8 cellular contexts compared by ENCODE assay signal in the genomic region with DNA sequence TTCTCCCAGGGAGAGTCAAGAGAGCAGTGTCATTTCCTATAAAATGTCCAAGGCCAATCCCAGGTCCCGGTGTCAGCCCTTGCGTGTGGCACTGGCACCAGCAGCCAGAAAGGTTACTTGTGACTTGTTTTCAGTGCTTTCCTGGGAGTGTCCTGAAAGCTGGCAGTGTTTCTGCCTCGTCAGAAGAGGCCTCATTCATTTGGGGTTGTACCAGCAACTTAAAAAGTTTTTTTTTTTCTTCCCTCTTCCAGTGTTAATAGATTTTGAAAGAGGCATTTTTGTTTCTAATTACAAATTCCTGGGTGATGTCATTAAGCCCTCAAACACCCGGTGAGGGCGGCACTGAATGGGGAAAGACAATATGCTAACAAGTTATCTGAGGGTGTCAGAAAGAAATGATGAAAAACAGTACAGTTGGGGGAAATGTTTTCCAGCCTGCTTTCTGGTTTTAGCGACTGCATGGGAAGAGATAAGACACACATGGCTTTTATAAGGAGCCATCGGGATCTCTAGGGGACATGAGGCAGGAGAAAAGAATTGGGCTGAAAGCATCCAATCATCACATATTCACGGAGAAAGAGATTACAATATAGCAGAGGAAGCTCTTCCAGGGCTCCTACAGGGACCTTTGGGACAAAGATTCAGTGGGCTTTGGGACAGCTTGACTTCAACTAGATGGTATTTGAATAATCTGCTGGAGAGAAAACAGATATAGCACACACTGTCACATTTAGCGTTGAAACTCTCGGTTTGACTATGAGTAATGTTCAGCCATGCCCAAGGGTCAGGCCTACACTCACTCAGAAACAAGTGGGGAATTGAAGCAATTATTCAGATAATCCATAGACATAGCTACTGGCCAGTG.
DNase-seq lines count a peak whose midpoint lies in the region; ATAC-seq and TF ChIP-seq lines count a peak whose summit lies in the region.

No MANE protein-coding gene starts in this region.

- no peaks in the 10 kb centered on the region for H3K9me3 ChIP-seq in transverse colon

- peak overlapping the region; percentile 84 for H3K27ac ChIP-seq in brain microvascular endothelial cell
- peak overlapping the region; percentile 92 to 95 (median 92) for H3K27ac ChIP-seq in transverse colon

- H3K27me3 ChIP-seq in brain microvascular endothelial cell (replicated peaks) = no peaks in the 10 kb centered on the region
- H3K27me3 ChIP-seq in transverse colon = no peaks in the 10 kb centered on the region

- ATAC-seq in GM21381 (IDR thresholded peaks at IDR 0.05; ENCODE audit: unreplicated experiment) = peak; percentile 66

- TF ChIP-seq CTCF in brain microvascular endothelial cell (IDR thresholded peaks at IDR 0.05; ENCODE audit: low read depth, low read length, missing control alignments) (no peak), lower leg skin (IDR thresholded peaks at IDR 0.05) (no peak), transverse colon (IDR thresholded peaks at IDR 0.05) (no peak)

- H3K4me1 ChIP-seq in transverse colon = peaks cover 28 to 38% (median 33%) of the 10 kb centered on the region in 4 donors

- intact Hi-C loops in lower leg skin (cut with DNase I; ENCODE audit: low total_unique reads) (no loop called here), transverse colon (cut with DNase I; ENCODE audit: low total_unique reads) (no loop called here)

- H3K4me3 ChIP-seq in brain microvascular endothelial cell (ENCODE audit: low read depth, low read length) (no peak overlapping the region), lower leg skin (ENCODE audit: low read depth, poor library complexity, severe bottlenecking) (no peak overlapping the region), transverse colon (no peak overlapping the region)

- TF ChIP-seq POLR2A in lower leg skin (IDR thresholded peaks at IDR 0.05) (peak in 1 of 2 donors; percentile 7), transverse colon (IDR thresholded peaks at IDR 0.05) (peak; percentile 39)

- peak; percentile 59 for DNase-seq in Caki2 (ENCODE audit: low read depth)
- DNase-seq in HS-5 (ENCODE audit: low read depth) = peak; percentile 100
- peak; percentile 63 for DNase-seq in brain microvascular endothelial cell
- peak; percentile 75 to 90 for DNase-seq in lower leg skin (ENCODE audit: low spot score in 2 of 2)
- peak; percentile 59 for DNase-seq in transverse colon
- no peak for DNase-seq in NCI-H226
- DNase-seq in NCI-H2029 (lab: John Stamatoyannopoulos, UW) = no peak

- TF ChIP-seq EP300 in transverse colon (IDR thresholded peaks at IDR 0.05; ENCODE audit: low read depth) = no peak

- in situ Hi-C loops in Caki2 (cut with HindIII; ENCODE audit: low pct_unique_long_range_greater_than_20kb, low sequenced_read_pairs) (loop anchor here (25.0 kb wide), 1 partner anchor 155 kb away; no protein-coding TSS in a partner anchor), brain microvascular endothelial cell (cut with HindIII; ENCODE audit: low pct_ligation_motif_present, low sequenced_read_pairs) (no loop called here), transverse colon (cut with MboI; ENCODE audit: low pct_ligation_motif_present in 1 of 4, low pct_unique_long_range_greater_than_20kb in 1 of 4, low sequenced_read_pairs in 3 of 4) (loop anchor here in 1 of 4 donors (25.0 kb wide), 1 partner anchor 330 kb away; a partner anchor contains a TSS)

- WGBS in lower leg skin, 2 donors = 17 to 27% methylated on average over 10 of the region's 10 CpGs
- WGBS in transverse colon (ENCODE audit: low coverage in 1 of 2), 2 donors = 43% methylated on average over 7 to 10 of the region's 10 CpGs

- H3K36me3 ChIP-seq in brain microvascular endothelial cell (replicated peaks) (no peaks in the 10 kb centered on the region), transverse colon (no peaks in the 10 kb centered on the region)

Comparison
In these comparisons a context has a peak if more than half of its experiments do, and no peak if none do; other contexts are left out.
1. DNase-seq: peak in Caki2 (single experiment), HS-5 (single experiment), brain microvascular endothelial cell (single experiment), lower leg skin (2 of 2) and transverse colon (single experiment); none in NCI-H226 (single experiment) and NCI-H2029 (single experiment).